In the genomic region with DNA sequence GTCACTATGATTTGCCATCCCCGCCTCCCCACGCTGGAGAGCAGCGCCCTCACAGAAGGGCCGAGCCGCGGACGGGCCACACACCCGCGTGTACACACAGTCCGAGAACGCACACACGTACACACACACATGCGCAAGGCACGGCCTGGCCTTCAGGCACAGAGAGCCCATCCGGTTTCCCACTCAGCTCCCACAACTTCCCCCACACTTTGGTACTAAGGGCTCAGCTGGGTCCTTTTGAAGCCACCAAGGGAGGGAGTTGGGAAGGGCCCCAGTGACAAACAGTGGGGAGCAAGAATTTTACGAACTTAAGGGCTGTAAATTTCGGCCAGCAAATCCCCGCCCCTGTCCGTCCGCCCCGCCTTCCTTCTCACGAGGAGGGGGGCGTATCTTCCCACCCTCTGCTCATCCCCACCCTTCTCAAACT, we compare ENCODE assay signal across 8 cellular contexts.
DNase-seq lines count a peak whose midpoint lies in the region; ATAC-seq, FAIRE-seq and TF ChIP-seq lines count a peak whose summit lies in the region.
"Had no signal": no experiment of that assay in that cellular context is flagged by ENCODE, and none has a peak within 500 bp of the region (broad histone marks: within the 10 kb centered on the region; RNA-seq: fewer than 3 reads in every experiment).

No MANE protein-coding gene starts in this region.

- no peak overlapping the region for H3K9ac ChIP-seq in astrocyte (ENCODE audit: low read length)
- H3K9ac ChIP-seq in iPS-15b (ENCODE audit: low read depth, low read length), result no peak overlapping the region

- no peak overlapping the region for H3K27ac Mint-ChIP-seq in astrocyte (ENCODE audit: unreplicated experiment)

- H3K9me3 ChIP-seq in astrocyte (ENCODE audit: insufficient read depth, low read depth, low read length), result no peaks in the 10 kb centered on the region
- no peaks in the 10 kb centered on the region for H3K9me3 ChIP-seq in iPS-15b (ENCODE audit: control insufficient read depth, insufficient read depth, low read length)

- peak overlapping the region; percentile 82 for H3K4me2 ChIP-seq in astrocyte (ENCODE audit: low read length)

- peak overlapping the region; percentile 83 for H3K4me3 Mint-ChIP-seq in astrocyte (ENCODE audit: unreplicated experiment)

- intact Hi-C loops in sciatic nerve (cut with DNase I), result loop anchor here (5.0 kb wide), 1 partner anchor 144 kb away; no protein-coding TSS in a partner anchor

- peaks cover 2% of the 10 kb centered on the region for H3K4me1 Mint-ChIP-seq in astrocyte (ENCODE audit: low read depth, unreplicated experiment)

- ATAC-seq in HG03066 (IDR thresholded peaks at IDR 0.05; ENCODE audit: low read depth, unreplicated experiment) (peak; percentile 3), sciatic nerve (peak; percentile 54), GM18858 (IDR thresholded peaks at IDR 0.05; ENCODE audit: unreplicated experiment) (no peak)

- peak overlapping the region; percentile 47 for H3K4me3 ChIP-seq in astrocyte (ENCODE audit: insufficient read depth, low read depth, low read length)
- H3K4me3 ChIP-seq in iPS-15b (ENCODE audit: low read depth, low read length), result peak overlapping the region; percentile 75

- no peak for TF ChIP-seq CTCF in astrocyte (IDR thresholded peaks at IDR 0.05; ENCODE audit: insufficient read depth, low read depth, low read length)

- H2AFZ ChIP-seq in astrocyte (ENCODE audit: low read depth, low read length), result peak overlapping the region; percentile 85

- no peaks in the 10 kb centered on the region for H4K20me1 ChIP-seq in astrocyte (ENCODE audit: insufficient read depth, low read length)

- peaks cover 66% of the 10 kb centered on the region for H3K27me3 Mint-ChIP-seq in astrocyte (ENCODE audit: low read depth, unreplicated experiment)

- H3K4me1 ChIP-seq in astrocyte (ENCODE audit: insufficient read depth, low read length), result peaks cover 12% of the 10 kb centered on the region
- H3K4me1 ChIP-seq in iPS-15b (ENCODE audit: control insufficient read depth, insufficient read depth, low read length), result no peaks in the 10 kb centered on the region

- no peaks in the 10 kb centered on the region for H3K36me3 Mint-ChIP-seq in astrocyte (ENCODE audit: low read depth, unreplicated experiment)

- H3K36me3 ChIP-seq in astrocyte (ENCODE audit: insufficient read depth, low read length), result no peaks in the 10 kb centered on the region
- no peaks in the 10 kb centered on the region for H3K36me3 ChIP-seq in iPS-15b (ENCODE audit: control insufficient read depth, insufficient read depth, low read length)

- H3K79me2 ChIP-seq in astrocyte (ENCODE audit: insufficient read depth, low read length), result no peaks in the 10 kb centered on the region

- no peaks in the 10 kb centered on the region for H3K9me3 Mint-ChIP-seq in astrocyte (ENCODE audit: unreplicated experiment)

- no peak for FAIRE-seq in astrocyte (lab: Jason Lieb, UNC)

- H3K27ac ChIP-seq in astrocyte (ENCODE audit: low read depth, low read length), result no peak overlapping the region

- DNase-seq in astrocyte (ENCODE audit: low read depth) (peak; percentile 12), sciatic nerve (ENCODE audit: low spot score) (no peak), kidney glomerular epithelial cell (lab: John Stamatoyannopoulos, UW) (no peak)
- DNase-seq in stimulated activated CD8-positive, alpha-beta memory T cell treated with anti-CD3 and anti-CD28 coated beads, Interleukin-4, amount 100 ng/mL, for 48 hours, result no peak
- DNase-seq: Karpas-422 had no signal

- H3K27me3 ChIP-seq in astrocyte (ENCODE audit: insufficient read depth, low read length) (peaks cover 40% of the 10 kb centered on the region), iPS-15b (ENCODE audit: control insufficient read depth, insufficient read depth, low read length) (peaks cover 53% of the 10 kb centered on the region)
